In genomic region chr5:57035955-57036354, GRCh38 we compare ENCODE assay signal across 35 cellular contexts.
"Had no signal": no experiment of that assay in that cellular context is flagged by ENCODE, and none has a peak within 500 bp of the region (broad histone marks: within the 10 kb centered on the region; RNA-seq: fewer than 3 reads in every experiment).

No MANE protein-coding gene starts in this region.

- H3K27me3 ChIP-seq: adrenal gland, body of pancreas, brain microvascular endothelial cell, breast epithelium had no signal

- H3K9me3 Mint-ChIP-seq: activated B cell treated with CpG ODN at 0.5 μM for 24 hours; activated CD4-positive, alpha-beta memory T cell treated with anti-CD3 and anti-CD28 coated beads for 36 hours; activated CD4-positive, alpha-beta T cell treated with anti-CD3 and anti-CD28 coated beads, Interleukin-2, amount 10 ng/mL, durations not matched to agents 24 days and 14 days; activated CD8-positive, alpha-beta T cell treated with anti-CD3 and anti-CD28 coated beads for 36 hours; activated naive CD4-positive, alpha-beta T cell treated with anti-CD3 and anti-CD28 coated beads for 36 hours; activated T-cell treated with anti-CD3 and anti-CD28 coated beads, Interleukin-2, amount 50 U/mL, for 4 hours; activated T-helper 1 cell treated with anti-CD3 and anti-CD28 coated beads, Interleukin-12 subunit alpha, Interleukin-12 subunit beta, Interleukin-2, Interleukin-4 antibody, amounts not matched to agents 30 ng/mL and 10 ng/mL and 1 ng/mL, durations not matched to agents 14 hours and 24 hours and 36 hours; activated T-helper 17 cell treated with anti-CD3 and anti-CD28 coated beads, Interleukin-2, amount 50 U/mL, for 72 hours; T-cell; T-helper 1 cell treated with Interleukin-12 subunit alpha and Interleukin-12 subunit beta and Interleukin-4 antibody, amounts not matched to agents 30 μg/mL and 1 μg/mL, for 36 hours; T-helper 2 cell treated with Interferon-gamma antibody and Interleukin-4, amounts not matched to agents 5 μg/mL and 100 μg/mL, for 36 hours had no signal

- H3K27ac Mint-ChIP-seq: activated B cell treated with CpG ODN at 0.5 μM for 24 hours; activated CD4-positive, alpha-beta memory T cell treated with anti-CD3 and anti-CD28 coated beads for 36 hours; activated CD4-positive, alpha-beta T cell treated with anti-CD3 and anti-CD28 coated beads, Interleukin-2, amount 10 ng/mL, durations not matched to agents 24 days and 14 days; activated CD8-positive, alpha-beta T cell treated with anti-CD3 and anti-CD28 coated beads for 36 hours; activated naive CD4-positive, alpha-beta T cell treated with anti-CD3 and anti-CD28 coated beads for 36 hours; activated naive CD8-positive, alpha-beta T cell; activated naive CD8-positive, alpha-beta T cell treated with anti-CD3 and anti-CD28 coated beads, Interleukin-2, amount 10 ng/mL, durations not matched to agents 7 days and 5 days; activated T-cell treated with anti-CD3 and anti-CD28 coated beads, Interleukin-2, amount 50 U/mL, for 72 hours; activated T-helper 1 cell treated with anti-CD3 and anti-CD28 coated beads, Interleukin-12 subunit alpha, Interleukin-12 subunit beta, Interleukin-2, Interleukin-4 antibody, amounts not matched to agents 30 ng/mL and 10 ng/mL and 1 ng/mL, durations not matched to agents 14 hours and 24 hours and 36 hours; activated T-helper 17 cell treated with anti-CD3 and anti-CD28 coated beads, Interleukin-2, amount 50 U/mL, for 72 hours; T-cell; T-helper 1 cell treated with Interleukin-12 subunit alpha and Interleukin-12 subunit beta and Interleukin-4 antibody, amounts not matched to agents 30 μg/mL and 1 μg/mL, for 36 hours; T-helper 2 cell treated with Interferon-gamma antibody and Interleukin-4, amounts not matched to agents 5 μg/mL and 100 μg/mL, for 36 hours had no signal

- H3K36me3 Mint-ChIP-seq: activated CD4-positive, alpha-beta memory T cell treated with anti-CD3 and anti-CD28 coated beads for 36 hours; activated naive CD8-positive, alpha-beta T cell treated with anti-CD3 and anti-CD28 coated beads, Interleukin-2, amount 10 ng/mL, durations not matched to agents 7 days and 5 days had no signal

- H3K9me3 ChIP-seq: adrenal gland, body of pancreas, breast epithelium had no signal

- H3K36me3 ChIP-seq: adrenal gland, brain microvascular endothelial cell, breast epithelium had no signal

- DNase-seq: activated B cell treated with CpG ODN at 0.5 μM for 24 hours; activated CD4-positive, alpha-beta memory T cell treated with anti-CD3 and anti-CD28 coated beads for 36 hours; activated CD4-positive, alpha-beta T cell treated with anti-CD3 and anti-CD28 coated beads for 4 hours; activated CD4-positive, alpha-beta T cell treated with anti-CD3 and anti-CD28 coated beads, Interleukin-2, amount 10 ng/mL, durations not matched to agents 24 days and 14 days; activated CD4-positive, alpha-beta T cell treated with anti-CD3 and anti-CD28 coated beads, Interleukin-2, amount 50 U/mL, for 1 hour; activated CD4-positive, alpha-beta T cell treated with anti-CD3 and anti-CD28 coated beads, Interleukin-2, amount 50 U/mL, for 4 hours; activated CD4-positive, CD25-positive, alpha-beta regulatory T cell treated with anti-CD3 and anti-CD28 coated beads, Interleukin-2, amount 50 U/mL, for 72 hours; activated CD8-positive, alpha-beta memory T cell treated with anti-CD3 and anti-CD28 coated beads, Interleukin-2, amount 50 U/mL, for 4 hours; activated CD8-positive, alpha-beta T cell treated with anti-CD3 and anti-CD28 coated beads for 36 hours; activated effector memory CD4-positive, alpha-beta T cell treated with anti-CD3 and anti-CD28 coated beads, Interleukin-2, amount 50 U/mL, for 16 hours; activated gamma-delta T cell treated with Interleukin-2 at 50 U/mL for 16 hours; activated naive CD4-positive, alpha-beta T cell; activated naive CD4-positive, alpha-beta T cell treated with anti-CD3 and anti-CD28 coated beads for 36 hours; activated naive CD4-positive, alpha-beta T cell treated with anti-CD3 and anti-CD28 coated beads, Interleukin-2, amount 50 U/mL, for 16 hours; activated naive CD8-positive, alpha-beta T cell treated with anti-CD3 and anti-CD28 coated beads, Interleukin-2, amount 10 ng/mL, durations not matched to agents 7 days and 5 days; activated T-cell treated with anti-CD3 and anti-CD28 coated beads for 4 hours; activated T-cell treated with anti-CD3 and anti-CD28 coated beads, Interleukin-2, amount 50 U/mL, for 1 hour; activated T-cell treated with anti-CD3 and anti-CD28 coated beads, Interleukin-2, amount 50 U/mL, for 4 hours; activated T-cell treated with anti-CD3 and anti-CD28 coated beads, Interleukin-2, amount 50 U/mL, for 72 hours; adrenal gland; amniotic stem cell; aorta; body of pancreas; brain microvascular endothelial cell; central memory CD4-positive, alpha-beta T cell; T-cell; T-helper 2 cell; T-helper 9 cell had no signal

- H3K27ac ChIP-seq: adrenal gland, body of pancreas, brain microvascular endothelial cell, breast epithelium, VCaP had no signal

- H3K27me3 Mint-ChIP-seq: activated B cell treated with CpG ODN at 0.5 μM for 24 hours had no signal

- H3K4me1 Mint-ChIP-seq: activated T-helper 17 cell treated with anti-CD3 and anti-CD28 coated beads, Interleukin-2, amount 50 U/mL, for 72 hours had no signal

- H3K4me3 Mint-ChIP-seq: activated B cell treated with CpG ODN at 0.5 μM for 24 hours; activated CD4-positive, alpha-beta memory T cell treated with anti-CD3 and anti-CD28 coated beads for 36 hours; activated CD4-positive, alpha-beta T cell treated with anti-CD3 and anti-CD28 coated beads, Interleukin-2, amount 10 ng/mL, durations not matched to agents 24 days and 14 days; activated CD8-positive, alpha-beta T cell treated with anti-CD3 and anti-CD28 coated beads for 36 hours; activated naive CD4-positive, alpha-beta T cell treated with anti-CD3 and anti-CD28 coated beads for 36 hours; activated naive CD8-positive, alpha-beta T cell; activated naive CD8-positive, alpha-beta T cell treated with anti-CD3 and anti-CD28 coated beads, Interleukin-2, amount 10 ng/mL, durations not matched to agents 7 days and 5 days; activated T-cell treated with anti-CD3 and anti-CD28 coated beads, Interleukin-2, amount 50 U/mL, for 4 hours; activated T-cell treated with anti-CD3 and anti-CD28 coated beads, Interleukin-2, amount 50 U/mL, for 72 hours; activated T-helper 1 cell treated with anti-CD3 and anti-CD28 coated beads, Interleukin-12 subunit alpha, Interleukin-12 subunit beta, Interleukin-2, Interleukin-4 antibody, amounts not matched to agents 30 ng/mL and 10 ng/mL and 1 ng/mL, durations not matched to agents 14 hours and 24 hours and 36 hours; activated T-helper 17 cell treated with anti-CD3 and anti-CD28 coated beads, Interleukin-2, amount 50 U/mL, for 72 hours; T-cell; T-helper 1 cell treated with Interleukin-12 subunit alpha and Interleukin-12 subunit beta and Interleukin-4 antibody, amounts not matched to agents 30 μg/mL and 1 μg/mL, for 36 hours; T-helper 2 cell treated with Interferon-gamma antibody and Interleukin-4, amounts not matched to agents 5 μg/mL and 100 μg/mL, for 36 hours had no signal

- H3K4me1 ChIP-seq: body of pancreas, breast epithelium had no signal

- H3K4me3 ChIP-seq: adrenal gland, body of pancreas, breast epithelium had no signal

- ATAC-seq: activated CD8-positive, alpha-beta T cell treated with anti-CD3 and anti-CD28 coated beads for 36 hours; activated T-cell treated with anti-CD3 and anti-CD28 coated beads, Interleukin-2, amount 50 U/mL, for 4 hours; activated T-cell treated with anti-CD3 and anti-CD28 coated beads, Interleukin-2, amount 50 U/mL, for 72 hours; activated T-helper 17 cell treated with anti-CD3 and anti-CD28 coated beads, Interleukin-2, amount 50 U/mL, for 72 hours; body of pancreas; T-cell had no signal
